Comparison of ENCODE assay signal across 9 cellular contexts in genomic region chr19:50432221-50432626, GRCh38. TPM values are rescaled to one million over a fixed set of nuclear protein-coding genes. Genes with fewer than 3 reads are reported as not detected.
DNase-seq lines count a peak whose midpoint lies in the region; ATAC-seq, FAIRE-seq and TF ChIP-seq lines count a peak whose summit lies in the region.
"Had no signal": no experiment of that assay in that cellular context is flagged by ENCODE, and none has a peak within 500 bp of the region (broad histone marks: within the 10 kb centered on the region; RNA-seq: fewer than 3 reads in every experiment).

No MANE protein-coding gene starts in this region.

- ATAC-seq in Panc1 (peak; percentile 18), HG03469 (IDR thresholded peaks at IDR 0.05; ENCODE audit: unreplicated experiment) (no peak)

- in situ Hi-C loops in Panc1 (cut with HindIII; ENCODE audit: low pct_unique_long_range_greater_than_20kb, low sequenced_read_pairs): no loop called here

- intact Hi-C loops in Panc1 (cut with micrococcal nuclease; ENCODE audit: unreplicated experiment): no loop called here

- TF ChIP-seq CTCF in Panc1 (IDR thresholded peaks at IDR 0.05): no peak
- TF ChIP-seq CTCF in fibroblast of mammary gland (conservative IDR thresholded peaks at IDR 0.05; ENCODE audit: control insufficient read depth, insufficient read depth, low read depth, low read length): no peak
- no peak for TF ChIP-seq CTCF in retinal pigment epithelial cell (conservative IDR thresholded peaks at IDR 0.05; ENCODE audit: low read depth, low read length)

- TF ChIP-seq POLR2A in GM12891 (IDR thresholded peaks at IDR 0.05; ENCODE audit: low read depth, low read length): no peak

- CTCF ChIA-PET in Panc1 (lab: Charles Lee): no interaction called here

- POLR2A ChIA-PET in Panc1 (lab: Charles Lee): no interaction called here

- H3K9me3 ChIP-seq in Panc1 (ENCODE audit: control insufficient read depth, insufficient read depth, low read depth, low read length): no peaks in the 10 kb centered on the region

- no peaks in the 10 kb centered on the region for H3K4me1 ChIP-seq in Panc1 (ENCODE audit: control insufficient read depth, insufficient read depth, low read length)

- no peak for FAIRE-seq in GM12891 (lab: Jason Lieb, UNC)

- H3K27me3 ChIP-seq in Panc1 (ENCODE audit: control insufficient read depth, insufficient read depth, low read length): no peaks in the 10 kb centered on the region

- peak; percentile 27 for DNase-seq in NCI-H2196 (lab: John Stamatoyannopoulos, UW; ENCODE audit: unreplicated experiment)
- DNase-seq in NCI-H2196 treated with DMSO at 0.1 percent for 48 hours (lab: John Stamatoyannopoulos, UW; ENCODE audit: unreplicated experiment): no peak
- no peak for DNase-seq in Panc1 (ENCODE audit: low read depth, low spot score)
- no peak for DNase-seq in fibroblast of mammary gland (ENCODE audit: low read depth)
- no peak for DNase-seq in retinal pigment epithelial cell (ENCODE audit: low read depth)
- no peak for DNase-seq in mesenteric fat pad (ENCODE audit: low spot score)
- no peak for DNase-seq in GM12891 (ENCODE audit: insufficient read length, low spot score)

- BruUV-seq in Panc1 (replicated peaks; lab: Mats Ljungman, UMichigan): no TSS peak

- no peaks in the 10 kb centered on the region for H3K36me3 ChIP-seq in Panc1 (ENCODE audit: control insufficient read depth, insufficient read depth, low read length)

- H3K4me3 ChIP-seq in Panc1 (ENCODE audit: low read depth in 2 of 2, low read length in 2 of 2): peak overlapping the region; percentile 40 to 64
- peak overlapping the region; percentile 46 for H3K4me3 ChIP-seq in fibroblast of mammary gland (ENCODE audit: control insufficient read depth, low read depth, low read length)
- H3K4me3 ChIP-seq in retinal pigment epithelial cell (ENCODE audit: low read length): peak overlapping the region; percentile 71

- no peak overlapping the region for H3K27ac ChIP-seq in Panc1 (ENCODE audit: low read length)

TF ChIP-seq in GM12891, 5 proteins besides CTCF, POLR2A, EP300 and RAD21:
- TF ChIP-seq TAF1 (IDR thresholded peaks at IDR 0.05; ENCODE audit: low read depth, low read length): no peak
- no peak for TF ChIP-seq SPI1 (IDR thresholded peaks at IDR 0.05; ENCODE audit: low read depth, low read length)
- TF ChIP-seq PAX5 (IDR thresholded peaks at IDR 0.05; ENCODE audit: insufficient read depth, low read length, severe bottlenecking): no peak
- no peak for TF ChIP-seq POLR2AphosphoS5 (IDR thresholded peaks at IDR 0.05; ENCODE audit: low read depth, low read length)
- no peak for TF ChIP-seq POU2F2 (IDR thresholded peaks at IDR 0.05; ENCODE audit: low read depth, low read length)

RNA-seq across cellular contexts. Expression of gene MYBPC2, which starts 0.5 kb away (rescaled TPM):
- total RNA-seq in Panc1 (2021; ENCODE audit: unreplicated experiment) (0.18 TPM), mesenteric fat pad (not detected)
- not detected for polyA plus RNA-seq in Panc1 (2012; ENCODE audit: insufficient read length)
- 2.1 TPM for polyA plus RNA-seq in GM12891 (2012; ENCODE audit: low read depth, missing spikeins)

RNA-seq across cellular contexts. Expression of gene SPIB, which starts 13.5 kb away (rescaled TPM):
- total RNA-seq in Panc1 (2021; ENCODE audit: unreplicated experiment): not detected
- 0.27 TPM for polyA plus RNA-seq in Panc1 (2012; ENCODE audit: insufficient read length)
- total RNA-seq in mesenteric fat pad: not detected
- polyA plus RNA-seq in GM12891 (2012; ENCODE audit: low read depth, missing spikeins): 80.2 TPM
- total RNA-seq: temporal lobe had no signal

RNA-seq across cellular contexts. Expression of gene EMC10, which starts 44.1 kb away (rescaled TPM):
- total RNA-seq in Panc1 (2021; ENCODE audit: unreplicated experiment) (66.7 TPM), mesenteric fat pad (53.3 TPM)
- 83.1 TPM for polyA plus RNA-seq in Panc1 (2012; ENCODE audit: insufficient read length)
- polyA plus RNA-seq in GM12891 (2012; ENCODE audit: low read depth, missing spikeins): 50.9 TPM

RNA-seq across cellular contexts. Expression of gene GARIN5A, which starts 44.4 kb away (rescaled TPM):
- total RNA-seq in Panc1 (2021; ENCODE audit: unreplicated experiment) (2.0 TPM), mesenteric fat pad (0.35 TPM)
- 3.5 TPM for polyA plus RNA-seq in Panc1 (2012; ENCODE audit: insufficient read length)
- polyA plus RNA-seq in GM12891 (2012; ENCODE audit: low read depth, missing spikeins): 0.33 TPM

RNA-seq across cellular contexts. Expression of gene POLD1, which starts 48.1 kb away (rescaled TPM):
- total RNA-seq in Panc1 (2021; ENCODE audit: unreplicated experiment) (71.7 TPM), mesenteric fat pad (13.9 TPM)
- 54.9 TPM for polyA plus RNA-seq in Panc1 (2012; ENCODE audit: insufficient read length)
- polyA plus RNA-seq in GM12891 (2012; ENCODE audit: low read depth, missing spikeins): 63.4 TPM
